In genomic region chr15:85379403-85380131, GRCh38 we compare ENCODE assay signal across 8 cellular contexts. TPM values are rescaled to one million over a fixed set of nuclear protein-coding genes. Genes with fewer than 3 reads are reported as not detected.
DNase-seq lines count a peak whose midpoint lies in the region; ATAC-seq and TF ChIP-seq lines count a peak whose summit lies in the region.

No MANE protein-coding gene starts in this region.

- ATAC-seq in Panc1: no peak
- ATAC-seq in left lung: peak; percentile 6

- no peaks in the 10 kb centered on the region for H3K9me3 ChIP-seq in Panc1 (ENCODE audit: control insufficient read depth, insufficient read depth, low read depth, low read length)
- H3K9me3 ChIP-seq in ascending aorta: no peaks in the 10 kb centered on the region
- no peaks in the 10 kb centered on the region for H3K9me3 ChIP-seq in left lung

- H3K27ac ChIP-seq in Panc1 (ENCODE audit: low read length): peak overlapping the region; percentile 92
- H3K27ac ChIP-seq in ascending aorta: peak overlapping the region; percentile 76 to 92
- H3K27ac ChIP-seq in left lung: peak overlapping the region; percentile 90 to 96

- H3K4me3 ChIP-seq in Panc1 (ENCODE audit: low read depth in 2 of 2, low read length in 2 of 2): peak overlapping the region; percentile 65 to 80
- peak overlapping the region; percentile 80 to 90 for H3K4me3 ChIP-seq in ascending aorta
- peak overlapping the region; percentile 73 to 79 for H3K4me3 ChIP-seq in left lung

- CTCF ChIA-PET in Panc1 (lab: Charles Lee) (no interaction called here), HEK293T (lab: Yijun Ruan, JAX) (interaction anchor here (1.0 to 1.1 kb wide), 2 partner anchors 18 to 83 kb away, joined by 3 read pairs; no protein-coding TSS in a partner anchor)

- intact Hi-C loops in Panc1 (cut with micrococcal nuclease; ENCODE audit: unreplicated experiment) (loop anchor here (2.0 kb wide), 1 partner anchor 47 kb away; no protein-coding TSS in a partner anchor), ascending aorta (cut with DNase I) (loop anchor here (1.0 to 2.0 kb wide), 3 partner anchors 21 to 48 kb away; no protein-coding TSS in a partner anchor), left lung (cut with DNase I) (no loop called here)

- H3K27me3 ChIP-seq in Panc1 (ENCODE audit: control insufficient read depth, insufficient read depth, low read length) (no peaks in the 10 kb centered on the region), ascending aorta (no peaks in the 10 kb centered on the region), left lung (peaks cover 0 to 7% of the 10 kb centered on the region in 2 donors)

- no TSS peak for BruUV-seq in Panc1 (replicated peaks; lab: Mats Ljungman, UMichigan)

- peaks cover 22% of the 10 kb centered on the region for H3K4me1 ChIP-seq in Panc1 (ENCODE audit: control insufficient read depth, insufficient read depth, low read length)
- H3K4me1 ChIP-seq in ascending aorta: peaks cover 0 to 10% of the 10 kb centered on the region in 2 donors
- peaks cover 10 to 29% of the 10 kb centered on the region in 2 donors for H3K4me1 ChIP-seq in left lung

- POLR2A ChIA-PET in Panc1 (lab: Charles Lee) (interaction anchor here (0.6 to 0.7 kb wide), 2 partner anchors 12 to 23 kb away, joined by 11 to 16 read pairs; no protein-coding TSS in a partner anchor), HEK293T (lab: Yijun Ruan, JAX) (interaction anchor here (0.6 to 1.5 kb wide), 18 partner anchors 11 to 99 kb away, joined by 3 to 10 read pairs (median 4); no protein-coding TSS in a partner anchor)

- TF ChIP-seq CTCF in Panc1 (IDR thresholded peaks at IDR 0.05) (no peak), ascending aorta (IDR thresholded peaks at IDR 0.05) (no peak), left lung (IDR thresholded peaks at IDR 0.05) (no peak)

- H3K36me3 ChIP-seq in Panc1 (ENCODE audit: control insufficient read depth, insufficient read depth, low read length) (no peaks in the 10 kb centered on the region), ascending aorta (no peaks in the 10 kb centered on the region), left lung (no peaks in the 10 kb centered on the region)

- in situ Hi-C loops in Panc1 (cut with HindIII; ENCODE audit: low pct_unique_long_range_greater_than_20kb, low sequenced_read_pairs): no loop called here

- peak; percentile 24 for DNase-seq in GM03348 (ENCODE audit: low spot score)
- DNase-seq in Panc1 (ENCODE audit: low read depth, low spot score): no peak
- DNase-seq in ascending aorta (ENCODE audit: low spot score in 2 of 2): no peak
- DNase-seq in left lung: no peak
- peak; percentile 26 to 31 for DNase-seq in stimulated activated CD8-positive, alpha-beta memory T cell treated with anti-CD3 and anti-CD28 coated beads, Interleukin-2, amount 100 ng/mL, for 48 hours (ENCODE audit: low read depth in 2 of 2)
- DNase-seq in DMS153 (lab: John Stamatoyannopoulos, UW): no peak
- no peak for DNase-seq in NCI-H1694 treated with DMSO at 0.1 percent for 48 hours (lab: John Stamatoyannopoulos, UW)
- DNase-seq in HEK293T (ENCODE audit: extremely low spot score): no peak

TF ChIP-seq in HEK293T, 16 proteins besides CTCF, POLR2A, EP300 and RAD21:
- TF ChIP-seq ZNF384 (IDR thresholded peaks at IDR 0.05): no peak
- no peak for TF ChIP-seq CTBP1 (IDR thresholded peaks at IDR 0.05; ENCODE audit: borderline replicate concordance)
- TF ChIP-seq NFRKB (IDR thresholded peaks at IDR 0.05): no peak
- TF ChIP-seq TARDBP (IDR thresholded peaks at IDR 0.05): no peak
- no peak for TF ChIP-seq SP1 (IDR thresholded peaks at IDR 0.05)
- TF ChIP-seq BHLHE40 (IDR thresholded peaks at IDR 0.05; ENCODE audit: borderline replicate concordance): no peak
- TF ChIP-seq ARNT (IDR thresholded peaks at IDR 0.05): no peak
- TF ChIP-seq PKNOX1 (IDR thresholded peaks at IDR 0.05): no peak
- TF ChIP-seq FOXK2 (IDR thresholded peaks at IDR 0.05): no peak
- TF ChIP-seq L3MBTL2 (conservative IDR thresholded peaks at IDR 0.05): no peak
- no peak for TF ChIP-seq SUZ12 (IDR thresholded peaks at IDR 0.05)
- TF ChIP-seq LEF1 (IDR thresholded peaks at IDR 0.05; ENCODE audit: borderline replicate concordance): no peak
- TF ChIP-seq HDGF (IDR thresholded peaks at IDR 0.05; ENCODE audit: borderline replicate concordance): no peak
- no peak for TF ChIP-seq FOXM1 (IDR thresholded peaks at IDR 0.05; ENCODE audit: borderline replicate concordance)
- no peak for TF ChIP-seq FOXA1 (IDR thresholded peaks at IDR 0.05)
- TF ChIP-seq ELF4 (IDR thresholded peaks at IDR 0.05): no peak

RNA-seq across cellular contexts. Expression of gene AKAP13, which starts 0.8 kb away (rescaled TPM):
- 94.2 TPM for total RNA-seq in Panc1 (2021; ENCODE audit: unreplicated experiment)
- polyA plus RNA-seq in Panc1 (2012; ENCODE audit: insufficient read length): 45.1 TPM
- total RNA-seq in ascending aorta: 74.3 TPM
- 100 to 1,000 TPM; 300 to 346 TPM for total RNA-seq in left lung

Comparison
In these comparisons a context has a peak if more than half of its experiments do, and no peak if none do; other contexts are left out.
1. DNase-seq: peak in GM03348 (single experiment) and stimulated activated CD8-positive, alpha-beta memory T cell treated with anti-CD3 and anti-CD28 coated beads, Interleukin-2, amount 100 ng/mL, for 48 hours (2 of 2); none in Panc1 (single experiment), ascending aorta (0 of 2), left lung (0 of 2), DMS153 (single experiment), NCI-H1694 treated with DMSO at 0.1 percent for 48 hours (single experiment) and HEK293T (single experiment).
2. intact Hi-C loops: an anchor here in Panc1 (2.0 kb wide) and ascending aorta (1.0 to 2.0 kb wide); none called in left lung.
3. Peak in every context shown above with its lines, with median percentiles within 50 percentile points of each other: H3K27ac ChIP-seq and H3K4me3 ChIP-seq.